ENCODE assay signal across 19 cellular contexts in genomic region chr5:151733727-151734408, GRCh38. TPM values are rescaled to one million over a fixed set of nuclear protein-coding genes. Genes with fewer than 3 reads are reported as not detected.
"Had no signal": no experiment of that assay in that cellular context is flagged by ENCODE, and none has a peak within 500 bp of the region (broad histone marks: within the 10 kb centered on the region; RNA-seq: fewer than 3 reads in every experiment).

No MANE protein-coding gene starts in this region.

- H3K36me3 ChIP-seq: left lung had no signal

- H3K4me1 Mint-ChIP-seq: activated B cell treated with CpG ODN at 0.5 μM for 24 hours; activated naive CD4-positive, alpha-beta T cell treated with anti-CD3 and anti-CD28 coated beads, Interleukin-2, amount 50 U/mL, for 24 hours; stimulated activated memory B cell treated with anti-CD40 and anti-IgM and Interleukin-4, amounts not matched to agents 10 μg/mL and 1 μg/mL and 100 μg/mL, for 72 hours; T-helper 17 cell had no signal

- H3K9me3 Mint-ChIP-seq: activated CD4-positive, alpha-beta T cell treated with anti-CD3 and anti-CD28 coated beads, Interleukin-2, amount 10 ng/mL, durations not matched to agents 24 days and 14 days; activated naive CD4-positive, alpha-beta T cell treated with anti-CD3 and anti-CD28 coated beads, Interleukin-2, amount 50 U/mL, for 24 hours had no signal

- H3K27ac ChIP-seq: dorsolateral prefrontal cortex, foreskin keratinocyte, left lung, spleen, tibial nerve had no signal

- DNase-seq: activated B cell treated with CpG ODN at 0.5 μM for 24 hours; activated CD4-positive, alpha-beta T cell treated with anti-CD3 and anti-CD28 coated beads, Interleukin-2, amount 10 ng/mL, durations not matched to agents 24 days and 14 days; activated effector memory CD4-positive, alpha-beta T cell treated with Interleukin-2 at 50 U/mL for 16 hours; activated T-cell treated with anti-CD3 and anti-CD28 coated beads, Interleukin-2, amount 50 U/mL, for 1 hour; amygdala; dorsolateral prefrontal cortex; foreskin keratinocyte; left lung; mucosa of descending colon; natural killer cell; occipital lobe; right cardiac atrium; spleen; stimulated activated CD4-positive, alpha-beta T cell treated with anti-CD3 and anti-CD28 coated beads, Interleukin-1b, Interleukin-23, amount 100 ng/mL, for 48 hours; T-helper 17 cell had no signal

- H3K27ac Mint-ChIP-seq: activated B cell treated with CpG ODN at 0.5 μM for 24 hours; activated CD4-positive, alpha-beta T cell treated with anti-CD3 and anti-CD28 coated beads, Interleukin-2, amount 10 ng/mL, durations not matched to agents 24 days and 14 days; activated naive CD4-positive, alpha-beta T cell treated with anti-CD3 and anti-CD28 coated beads, Interleukin-2, amount 50 U/mL, for 24 hours; natural killer cell; progenitor cell of endocrine pancreas; stimulated activated memory B cell treated with anti-CD40 and anti-IgM and Interleukin-4, amounts not matched to agents 10 μg/mL and 1 μg/mL and 100 μg/mL, for 72 hours; T-helper 17 cell had no signal

- H3K27me3 Mint-ChIP-seq: activated B cell treated with CpG ODN at 0.5 μM for 24 hours; activated CD4-positive, alpha-beta T cell treated with anti-CD3 and anti-CD28 coated beads, Interleukin-2, amount 10 ng/mL, durations not matched to agents 24 days and 14 days; activated naive CD4-positive, alpha-beta T cell treated with anti-CD3 and anti-CD28 coated beads, Interleukin-2, amount 50 U/mL, for 24 hours; progenitor cell of endocrine pancreas; stimulated activated memory B cell treated with anti-CD40 and anti-IgM and Interleukin-4, amounts not matched to agents 10 μg/mL and 1 μg/mL and 100 μg/mL, for 72 hours; T-helper 17 cell had no signal

- H3K4me3 ChIP-seq: dorsolateral prefrontal cortex, left lung, mucosa of descending colon, spleen, tibial nerve had no signal

- H3K27me3 ChIP-seq: dorsolateral prefrontal cortex, foreskin keratinocyte, left lung, spleen, tibial nerve had no signal

- H3K4me3 Mint-ChIP-seq: activated B cell treated with CpG ODN at 0.5 μM for 24 hours; activated CD4-positive, alpha-beta T cell treated with anti-CD3 and anti-CD28 coated beads, Interleukin-2, amount 10 ng/mL, durations not matched to agents 24 days and 14 days; activated naive CD4-positive, alpha-beta T cell treated with anti-CD3 and anti-CD28 coated beads, Interleukin-2, amount 50 U/mL, for 24 hours; natural killer cell; stimulated activated memory B cell treated with anti-CD40 and anti-IgM and Interleukin-4, amounts not matched to agents 10 μg/mL and 1 μg/mL and 100 μg/mL, for 72 hours; T-helper 17 cell had no signal

- H3K4me1 ChIP-seq: left lung had no signal

RNA-seq across cellular contexts. Expression of gene SPARC, which starts 47.2 kb away (rescaled TPM):
- total RNA-seq: activated B cell treated with CpG ODN at 0.5 μM for 24 hours; activated CD4-positive, alpha-beta T cell treated with anti-CD3 and anti-CD28 coated beads, Interleukin-2, amount 10 ng/mL, durations not matched to agents 24 days and 14 days had no signal
